28 cellular contexts compared by ENCODE assay signal in genomic region chr6:35161776-35162607, GRCh38. TPM values are rescaled to one million over a fixed set of nuclear protein-coding genes. Genes with fewer than 3 reads are reported as not detected.
DNase-seq lines count a peak whose midpoint lies in the region; ATAC-seq, FAIRE-seq and TF ChIP-seq lines count a peak whose summit lies in the region.
"Had no signal": no experiment of that assay in that cellular context is flagged by ENCODE, and none has a peak within 500 bp of the region (broad histone marks: within the 10 kb centered on the region; RNA-seq: fewer than 3 reads in every experiment).

No MANE protein-coding gene starts in this region.

- no peak for DNase-seq in left ventricle myocardium superior
- DNase-seq in cardiac septum (ENCODE audit: low spot score): no peak
- peak; percentile 41 for DNase-seq in endothelial cell of umbilical vein (ENCODE audit: low read depth, low spot score)
- peak; percentile 64 for DNase-seq in medulla oblongata (ENCODE audit: extremely low spot score)
- no peak for DNase-seq in aorta
- DNase-seq in NOMO-1 treated with DMSO at 0.1 percent for 48 hours (lab: John Stamatoyannopoulos, UW; ENCODE audit: unreplicated experiment): no peak
- DNase-seq in COLO668 (lab: John Stamatoyannopoulos, UW; ENCODE audit: unreplicated experiment): no peak
- no peak for DNase-seq in H4 (ENCODE audit: low spot score)
- DNase-seq: activated B cell treated with CpG ODN at 0.5 μM for 24 hours; activated CD4-positive, alpha-beta memory T cell treated with anti-CD3 and anti-CD28 coated beads for 36 hours; activated naive CD4-positive, alpha-beta T cell treated with anti-CD3 and anti-CD28 coated beads, Interleukin-2, amount 10 ng/mL, durations not matched to agents 7 days and 5 days; activated T-cell treated with anti-CD3 and anti-CD28 coated beads, Interleukin-2, amount 50 U/mL, for 4 hours; CD4-positive, alpha-beta T cell; endodermal cell; Karpas-422; mesendoderm; naive thymus-derived CD4-positive, alpha-beta T cell; NCI-H1048; NCI-H1930; stimulated activated CD4-positive, alpha-beta T cell treated with anti-CD3 and anti-CD28 coated beads, Interleukin-2, amount 100 ng/mL, for 48 hours; stimulated activated naive CD8-positive, alpha-beta T cell treated with anti-CD3 and anti-CD28 coated beads, Interleukin-15, Interleukin-2, amounts not matched to agents 100 U/mL and 50 U/mL, for 24 hours had no signal

- no peak for TF ChIP-seq CTCF in endothelial cell of umbilical vein (IDR thresholded peaks at IDR 0.05; ENCODE audit: extremely low read depth in 1 of 2, insufficient read depth in 1 of 2, low read depth in 1 of 2, low read length in 2 of 2)

- TF ChIP-seq POLR2A in endothelial cell of umbilical vein (IDR thresholded peaks at IDR 0.05; ENCODE audit: low read depth, low read length): no peak

- H4K20me1 ChIP-seq in endothelial cell of umbilical vein (replicated peaks; ENCODE audit: control insufficient read depth, extremely low read depth, insufficient read depth, low read length): no peaks in the 10 kb centered on the region

- H3K4me3 ChIP-seq in endothelial cell of umbilical vein (replicated peaks in 1 of 3; ENCODE audit: insufficient read depth in 1 of 3, low read depth in 1 of 3, low read length in 3 of 3) (no peak overlapping the region), aorta (ENCODE audit: low read length in 2 of 2) (no peak overlapping the region)
- H3K4me3 ChIP-seq: SK-N-MC had no signal

- H3K4me2 ChIP-seq in endothelial cell of umbilical vein (ENCODE audit: insufficient read depth, low read length): no peak overlapping the region

- no peaks in the 10 kb centered on the region for H3K27me3 ChIP-seq in endothelial cell of umbilical vein (ENCODE audit: control insufficient read depth in 2 of 2, insufficient read depth in 2 of 2, low read length in 2 of 2)
- no peaks in the 10 kb centered on the region for H3K27me3 ChIP-seq in aorta (ENCODE audit: control insufficient read depth in 1 of 2, insufficient read depth in 2 of 2, low read length in 1 of 2)

- H3K9ac ChIP-seq in endothelial cell of umbilical vein (replicated peaks; ENCODE audit: extremely low read depth, insufficient read depth, low read length): no peak overlapping the region
- H3K9ac ChIP-seq: parathyroid adenoma had no signal

- WGBS in aorta, 2 donors: 15 to 30% methylated on average over 5 of the region's 5 CpGs

- H2AFZ ChIP-seq in endothelial cell of umbilical vein (ENCODE audit: low read depth, low read length): no peak overlapping the region
- H2AFZ ChIP-seq: parathyroid adenoma had no signal

- H3K27ac ChIP-seq in endothelial cell of umbilical vein (ENCODE audit: insufficient read depth, low read depth, low read length) (no peak overlapping the region), aorta (ENCODE audit: low read depth in 1 of 2, low read length in 2 of 2) (peak overlapping the region; percentile 8 to 54)
- H3K27ac ChIP-seq: parathyroid adenoma, SK-N-MC had no signal

- no TSS peak for BruUV-seq in endothelial cell of umbilical vein (replicated peaks; lab: Mats Ljungman, UMichigan)

- H3K9me1 ChIP-seq in endothelial cell of umbilical vein (replicated peaks; ENCODE audit: control insufficient read depth, extremely low read depth, insufficient read depth, low read length): no peaks in the 10 kb centered on the region

- no peaks in the 10 kb centered on the region for H3K79me2 ChIP-seq in endothelial cell of umbilical vein (ENCODE audit: control insufficient read depth, insufficient read depth, low read length)
- H3K79me2 ChIP-seq: parathyroid adenoma had no signal

- no peak for FAIRE-seq in endothelial cell of umbilical vein (lab: Jason Lieb, UNC)
- FAIRE-seq: colon, H54, islet of Langerhans had no signal

- CTCF ChIA-PET in endothelial cell of umbilical vein (lab: Charles Lee): interaction anchor here (0.6 to 3.6 kb wide), 12 partner anchors 10 to 1259 kb away, joined by 3 to 23 read pairs (median 6); no protein-coding TSS in a partner anchor

- dilution Hi-C loops in endothelial cell of umbilical vein (cut with MboI; ENCODE audit: extremely low pct_ligation_motif_present, low sequenced_read_pairs): no loop called here

- ATAC-seq in left ventricle myocardium superior: peak; percentile 61
- peak; percentile 45 for ATAC-seq in aorta (ENCODE audit: low FRiP score)
- ATAC-seq: activated T-cell treated with anti-CD3 and anti-CD28 coated beads, Interleukin-2, amount 50 U/mL, for 4 hours; naive thymus-derived CD4-positive, alpha-beta T cell; stimulated activated naive CD8-positive, alpha-beta T cell treated with anti-CD3 and anti-CD28 coated beads, Interleukin-15, Interleukin-2, amounts not matched to agents 100 U/mL and 50 U/mL, for 24 hours had no signal

- no peaks in the 10 kb centered on the region for H3K36me3 ChIP-seq in endothelial cell of umbilical vein (ENCODE audit: control insufficient read depth in 2 of 2, extremely low read depth in 1 of 2, insufficient read depth in 2 of 2, low read length in 2 of 2)
- H3K36me3 ChIP-seq in aorta (ENCODE audit: control insufficient read depth in 1 of 2, insufficient read depth in 2 of 2, low read length in 1 of 2): no peaks in the 10 kb centered on the region

- intact Hi-C loops in left ventricle myocardium superior (cut with micrococcal nuclease) (no loop called here), cardiac septum (cut with DNase I) (no loop called here), endothelial cell of umbilical vein (cut with micrococcal nuclease) (no loop called here), aorta (cut with DNase I) (no loop called here)

- H3K4me1 ChIP-seq in endothelial cell of umbilical vein (ENCODE audit: control insufficient read depth, extremely low read depth, insufficient read depth, low read length) (peaks cover 18% of the 10 kb centered on the region), aorta (ENCODE audit: control insufficient read depth in 1 of 2, insufficient read depth in 2 of 2, low read length in 2 of 2) (peaks cover 0 to 3% of the 10 kb centered on the region in 2 donors)
- H3K4me1 ChIP-seq: parathyroid adenoma had no signal

- H3K9me3 ChIP-seq in endothelial cell of umbilical vein (replicated peaks; ENCODE audit: control insufficient read depth, insufficient read depth, low read length): no peaks in the 10 kb centered on the region
- no peaks in the 10 kb centered on the region for H3K9me3 ChIP-seq in aorta (ENCODE audit: control insufficient read depth, low read length)

- POLR2A ChIA-PET in endothelial cell of umbilical vein (lab: Charles Lee): no interaction called here

TF ChIP-seq in endothelial cell of umbilical vein, 7 proteins besides CTCF, POLR2A, EP300 and RAD21:
- TF ChIP-seq EZH2 (IDR thresholded peaks at IDR 0.05; ENCODE audit: borderline replicate concordance, low read depth, low read length, severe bottlenecking) (no peak), MAX (IDR thresholded peaks at IDR 0.05; ENCODE audit: insufficient read depth, insufficient read length) (no peak), MYC (IDR thresholded peaks at IDR 0.05; ENCODE audit: low read depth, low read length) (no peak), FOS (IDR thresholded peaks at IDR 0.05; ENCODE audit: borderline replicate concordance, insufficient read depth, low read length) (no peak), JUN (IDR thresholded peaks at IDR 0.05; ENCODE audit: borderline replicate concordance, insufficient read depth, insufficient read length, low read depth) (no peak), POLR2AphosphoS5 (IDR thresholded peaks at IDR 0.05; ENCODE audit: insufficient read depth, low read depth, low read length) (no peak), GATA2 (IDR thresholded peaks at IDR 0.05; ENCODE audit: insufficient read depth, insufficient read length, low read depth, low read length) (no peak)

RNA-seq across cellular contexts. Expression of gene TCP11, which starts 20.9 kb away (rescaled TPM):
- total RNA-seq in left ventricle myocardium superior: not detected
- not detected for total RNA-seq in cardiac septum
- not detected in 2 replicates for total RNA-seq in endothelial cell of umbilical vein
- 0.18 TPM in 2 replicates for polyA plus RNA-seq in endothelial cell of umbilical vein
- polyA plus RNA-seq in endothelial cell of umbilical vein (2011; cell fraction: cytosol; rRNA removed): 0.05 and 0.14 TPM in 2 replicates
- 0.14 TPM in 1 of 2 replicates, not detected in the other for polyA plus RNA-seq in endothelial cell of umbilical vein (2011; cell fraction: nucleus; rRNA removed)
- not detected in 2 replicates for polyA plus RNA-seq in endothelial cell of umbilical vein (2012)
- 0.32 TPM in 1 of 2 replicates, not detected in the other for polyA minus RNA-seq in endothelial cell of umbilical vein
- not detected for polyA minus RNA-seq in endothelial cell of umbilical vein (2011; cell fraction: cytosol; rRNA and poly(A)+ RNA removed)
- not detected in 2 replicates for polyA minus RNA-seq in endothelial cell of umbilical vein (2011; cell fraction: nucleus; rRNA and poly(A)+ RNA removed)
- under 1 TPM in 1 of 2 donors, not detected in 1; 0.36 TPM for total RNA-seq in aorta
- not detected for polyA plus RNA-seq in aorta
- 0.14 TPM in 1 of 2 replicates, not detected in the other for total RNA-seq in H4 (2014; rRNA removed; shearing (Covaris generic))
- total RNA-seq: activated B cell treated with CpG ODN at 0.5 μM for 24 hours; activated CD4-positive, alpha-beta memory T cell treated with anti-CD3 and anti-CD28 coated beads for 36 hours; activated T-cell treated with anti-CD3 and anti-CD28 coated beads, Interleukin-2, amount 50 U/mL, for 4 hours; CD4-positive, alpha-beta T cell; endodermal cell; HT1080; naive thymus-derived CD4-positive, alpha-beta T cell; skeletal muscle tissue had no signal
- polyA plus RNA-seq: naive thymus-derived CD4-positive, alpha-beta T cell had no signal

RNA-seq across cellular contexts. Expression of gene SCUBE3, which starts 51.8 kb away (rescaled TPM):
- total RNA-seq in left ventricle myocardium superior (3.5 TPM), cardiac septum (5.2 TPM), endothelial cell of umbilical vein (0.62 and 1.5 TPM in 2 replicates), aorta (10 to 100 TPM; 57.6 to 63.6 TPM)
- polyA plus RNA-seq in endothelial cell of umbilical vein (1.0 and 1.1 TPM in 2 replicates), aorta (10 to 100 TPM in 1 of 2 donors, 1 to 10 TPM in 1; 9.1 to 50.9 TPM)
- 0.74 and 1.0 TPM in 2 replicates for polyA plus RNA-seq in endothelial cell of umbilical vein (2011; cell fraction: cytosol; rRNA removed)
- 1.8 and 2.1 TPM in 2 replicates for polyA plus RNA-seq in endothelial cell of umbilical vein (2011; cell fraction: nucleus; rRNA removed)
- polyA plus RNA-seq in endothelial cell of umbilical vein (2012): 1.4 and 2.2 TPM in 2 replicates
- 2.2 and 3.0 TPM in 2 replicates for polyA minus RNA-seq in endothelial cell of umbilical vein
- not detected for polyA minus RNA-seq in endothelial cell of umbilical vein (2011; cell fraction: cytosol; rRNA and poly(A)+ RNA removed)
- 0.87 and 1.1 TPM in 2 replicates for polyA minus RNA-seq in endothelial cell of umbilical vein (2011; cell fraction: nucleus; rRNA and poly(A)+ RNA removed)
- 0.02 TPM in 1 of 2 replicates, not detected in the other for total RNA-seq in H4 (2014; rRNA removed; shearing (Covaris generic))
- total RNA-seq: activated B cell treated with CpG ODN at 0.5 μM for 24 hours; CD4-positive, alpha-beta T cell; naive thymus-derived CD4-positive, alpha-beta T cell had no signal

Comparison
In these comparisons a context has a peak if more than half of its experiments do, and no peak if none do; other contexts are left out.
1. DNase-seq: peak in endothelial cell of umbilical vein (single experiment) and medulla oblongata (single experiment); none in left ventricle myocardium superior (single experiment), cardiac septum (single experiment), aorta (0 of 2), NOMO-1 treated with DMSO at 0.1 percent for 48 hours (single experiment), COLO668 (single experiment) and H4 (single experiment).